8 cellular contexts compared by ENCODE assay signal in genomic region chr12:6277982-6278438, GRCh38. TPM values are rescaled to one million over a fixed set of nuclear protein-coding genes. Genes with fewer than 3 reads are reported as not detected.
A peak's percentile ranks its signal among the peaks of the same experiment; 100 is the strongest.
DNase-seq lines count a peak whose midpoint lies in the region; ATAC-seq and TF ChIP-seq lines count a peak whose summit lies in the region.

No MANE protein-coding gene starts in this region.

- TF ChIP-seq CTCF in foreskin keratinocyte (conservative IDR thresholded peaks at IDR 0.05), result no peak
- no peak for TF ChIP-seq CTCF in sigmoid colon (IDR thresholded peaks at IDR 0.05)

- no peak for TF ChIP-seq POLR2A in sigmoid colon (IDR thresholded peaks at IDR 0.05)

- peak; percentile 48 for ATAC-seq in GM18511 (IDR thresholded peaks at IDR 0.05; ENCODE audit: unreplicated experiment)
- ATAC-seq in HG02981 (IDR thresholded peaks at IDR 0.05; ENCODE audit: unreplicated experiment), result peak; percentile 12
- ATAC-seq in foreskin keratinocyte, result peak; percentile 29
- no peak for ATAC-seq in aorta (ENCODE audit: low FRiP score)

- DNase-seq in activated CD8-positive, alpha-beta memory T cell treated with anti-CD3 and anti-CD28 coated beads for 24 hours, result peak; percentile 78
- peak; percentile 46 to 73 for DNase-seq in foreskin keratinocyte
- no peak for DNase-seq in sigmoid colon
- no peak for DNase-seq in Kasumi-1 (lab: John Stamatoyannopoulos, UW)
- DNase-seq in central memory CD4-positive, alpha-beta T cell, result no peak
- no peak for DNase-seq in aorta

- H3K27ac ChIP-seq in foreskin keratinocyte, result peak overlapping the region; percentile 100
- peak overlapping the region; percentile 84 to 93 (median 91) for H3K27ac ChIP-seq in sigmoid colon
- H3K27ac ChIP-seq in aorta (ENCODE audit: low read depth in 1 of 2, low read length in 2 of 2), result peak overlapping the region in 1 of 2 donors; percentile 34

- WGBS in sigmoid colon, 2 donors, result 11 to 32% methylated on average over 15 of the region's 15 CpGs
- 26 to 29% methylated on average over 15 of the region's 15 CpGs for WGBS in aorta, 2 donors

- H3K4me3 ChIP-seq in sigmoid colon, result peak overlapping the region in 3 of 4 donors; percentile 54 to 62 (median 61)
- H3K4me3 ChIP-seq in aorta (ENCODE audit: low read length in 2 of 2), result peak overlapping the region in 1 of 2 donors; percentile 59

- H3K4me1 ChIP-seq in foreskin keratinocyte (peaks cover 38% of the 10 kb centered on the region), sigmoid colon (peaks cover 0 to 36% (median 30%) of the 10 kb centered on the region in 4 donors), aorta (ENCODE audit: control insufficient read depth in 1 of 2, insufficient read depth in 2 of 2, low read length in 2 of 2) (no peaks in the 10 kb centered on the region)

- H3K9me3 ChIP-seq in sigmoid colon (no peaks in the 10 kb centered on the region), aorta (ENCODE audit: control insufficient read depth, low read length) (no peaks in the 10 kb centered on the region)

- TF ChIP-seq EP300 in sigmoid colon (IDR thresholded peaks at IDR 0.05), result no peak

- H3K36me3 ChIP-seq in sigmoid colon, result no peaks in the 10 kb centered on the region
- no peaks in the 10 kb centered on the region for H3K36me3 ChIP-seq in aorta (ENCODE audit: control insufficient read depth in 1 of 2, insufficient read depth in 2 of 2, low read length in 1 of 2)

- intact Hi-C loops in sigmoid colon (cut with DNase I), result loop anchor here (1.0 to 2.0 kb wide), 2 partner anchors 47 to 83 kb away; no protein-coding TSS in a partner anchor
- intact Hi-C loops in aorta (cut with DNase I), result loop anchor here (1.0 to 2.0 kb wide), 2 partner anchors 49 to 83 kb away; no protein-coding TSS in a partner anchor

- H3K27me3 ChIP-seq in foreskin keratinocyte (no peaks in the 10 kb centered on the region), sigmoid colon (no peaks in the 10 kb centered on the region), aorta (ENCODE audit: control insufficient read depth in 1 of 2, insufficient read depth in 2 of 2, low read length in 1 of 2) (no peaks in the 10 kb centered on the region)

RNA-seq across cellular contexts. Expression of gene PLEKHG6, which starts 32.5 kb away (rescaled TPM):
- total RNA-seq in foreskin keratinocyte (3.3 and 4.5 TPM in 2 replicates), sigmoid colon (1 to 10 TPM in 1 of 4 donors, under 1 TPM in 1, not detected in 2; 0.99 to 2.5 TPM), aorta (1 to 10 TPM in 1 of 2 donors, under 1 TPM in 1; 0.88 to 1.5 TPM)
- polyA plus RNA-seq in foreskin keratinocyte (3.5 and 3.6 TPM in 2 replicates), sigmoid colon (100 to 1,000 TPM in 1 of 3 donors, 10 to 100 TPM in 2; 61.3 to 146 (median 93.6) TPM), aorta (10 to 100 TPM in 1 of 2 donors, under 1 TPM in 1; 0.15 to 90.3 TPM)

Comparison
In these comparisons a context has a peak if more than half of its experiments do, and no peak if none do; other contexts are left out.
1. DNase-seq: peak in activated CD8-positive, alpha-beta memory T cell treated with anti-CD3 and anti-CD28 coated beads for 24 hours (single experiment) and foreskin keratinocyte (2 of 2); none in sigmoid colon (single experiment), Kasumi-1 (0 of 2), central memory CD4-positive, alpha-beta T cell (single experiment) and aorta (0 of 2).